ENCODE assay signal across 7 cellular contexts in genomic region chr11:57458410-57459111, GRCh38. TPM values are rescaled to one million over a fixed set of nuclear protein-coding genes. Genes with fewer than 3 reads are reported as not detected.
DNase-seq lines count a peak whose midpoint lies in the region; ATAC-seq and TF ChIP-seq lines count a peak whose summit lies in the region.

No MANE protein-coding gene starts in this region.

- no peak overlapping the region for H3K27ac Mint-ChIP-seq in activated CD4-positive, alpha-beta memory T cell treated with anti-CD3 and anti-CD28 coated beads, Interleukin-2, amount 10 ng/mL, durations not matched to agents 7 days and 5 days
- H3K27ac Mint-ChIP-seq in nephron: no peak overlapping the region

- CTCF ChIA-PET in activated CD4-positive, alpha-beta memory T cell treated with anti-CD3 and anti-CD28 coated beads, Interleukin-2, amount 10 ng/mL, durations not matched to agents 7 days and 5 days (lab: Charles Lee): interaction anchor here (0.6 to 7.7 kb wide), 38 partner anchors 11 to 256 kb away, joined by 3 to 102 read pairs (median 8); partner anchors contain the start of genes SLC43A1, SLC43A3, SSRP1 and TIMM10

- H3K27me3 ChIP-seq in MM.1S (replicated peaks; ENCODE audit: insufficient read depth, low read length) (peaks cover 13% of the 10 kb centered on the region), esophagus squamous epithelium (peaks cover 0 to 63% (median 3%) of the 10 kb centered on the region in 4 donors), upper lobe of left lung (peaks cover 0 to 38% (median 15%) of the 10 kb centered on the region in 4 donors)

- H3K27ac ChIP-seq in MM.1S (ENCODE audit: low read length) (no peak overlapping the region), esophagus squamous epithelium (peak overlapping the region in 2 of 4 donors; percentile 5 to 6), upper lobe of left lung (peak overlapping the region in 1 of 4 donors; percentile 31)

- POLR2A ChIA-PET in activated CD4-positive, alpha-beta memory T cell treated with anti-CD3 and anti-CD28 coated beads, Interleukin-2, amount 10 ng/mL, durations not matched to agents 7 days and 5 days (lab: Charles Lee): interaction anchor here (0.6 to 0.8 kb wide), 3 partner anchors 31 to 71 kb away, joined by 3 to 5 read pairs (median 3); no protein-coding TSS in a partner anchor

- H3K36me3 Mint-ChIP-seq in activated CD4-positive, alpha-beta memory T cell treated with anti-CD3 and anti-CD28 coated beads, Interleukin-2, amount 10 ng/mL, durations not matched to agents 7 days and 5 days (ENCODE audit: low read depth): no peaks in the 10 kb centered on the region
- H3K36me3 Mint-ChIP-seq in nephron (ENCODE audit: low read depth): no peaks in the 10 kb centered on the region

- peaks cover 17% of the 10 kb centered on the region for H3K4me1 ChIP-seq in MM.1S (ENCODE audit: low read length)
- H3K4me1 ChIP-seq in esophagus squamous epithelium: peaks cover 37 to 46% (median 40%) of the 10 kb centered on the region in 3 donors
- peaks cover 39 to 44% (median 40%) of the 10 kb centered on the region in 4 donors for H3K4me1 ChIP-seq in upper lobe of left lung

- TF ChIP-seq POLR2A in esophagus squamous epithelium (IDR thresholded peaks at IDR 0.05) (no peak), upper lobe of left lung (IDR thresholded peaks at IDR 0.05) (no peak)

- 0 out of 2 replicates have a peak, but pooled peaks cover 3% of the 10 kb centered on the region for H3F3A ChIP-seq in MM.1S (ENCODE audit: insufficient read depth, low read length)

- ATAC-seq in upper lobe of left lung (ENCODE audit: low FRiP score in 2 of 2): peak in 1 of 2 donors; percentile 73
- ATAC-seq in HG03378 (IDR thresholded peaks at IDR 0.05; ENCODE audit: unreplicated experiment): no peak

- DNase-seq in GM12864 (ENCODE audit: low read depth) (no peak), MM.1S (no peak), esophagus squamous epithelium (lab: John Stamatoyannopoulos, UW) (no peak), upper lobe of left lung (peak; percentile 47 to 84)
- no peak for DNase-seq in activated CD4-positive, alpha-beta memory T cell treated with anti-CD3 and anti-CD28 coated beads, Interleukin-2, amount 10 ng/mL, durations not matched to agents 7 days and 5 days

- no peaks in the 10 kb centered on the region for H3K79me2 ChIP-seq in MM.1S (ENCODE audit: low read length)

- H3K4me2 ChIP-seq in MM.1S (ENCODE audit: low read depth, low read length): peak overlapping the region; percentile 96

- H3K4me3 ChIP-seq in GM12864 (ENCODE audit: low read depth, low read length) (peak overlapping the region; percentile 14), MM.1S (ENCODE audit: low read length) (peak overlapping the region; percentile 71), esophagus squamous epithelium (peak overlapping the region; percentile 6 to 72 (median 44)), upper lobe of left lung (peak overlapping the region; percentile 13 to 56 (median 50))

- no peaks in the 10 kb centered on the region for H3K9me3 Mint-ChIP-seq in activated CD4-positive, alpha-beta memory T cell treated with anti-CD3 and anti-CD28 coated beads, Interleukin-2, amount 10 ng/mL, durations not matched to agents 7 days and 5 days
- no peaks in the 10 kb centered on the region for H3K9me3 Mint-ChIP-seq in nephron

- H3K9me3 ChIP-seq in MM.1S (replicated peaks; ENCODE audit: insufficient read depth, low read length): no peaks in the 10 kb centered on the region
- H3K9me3 ChIP-seq in esophagus squamous epithelium: no peaks in the 10 kb centered on the region
- no peaks in the 10 kb centered on the region for H3K9me3 ChIP-seq in upper lobe of left lung

- intact Hi-C loops in esophagus squamous epithelium (cut with DNase I): loop anchor here (5.0 kb wide), 1 partner anchor 64 kb away; no protein-coding TSS in a partner anchor

- TF ChIP-seq EP300 in upper lobe of left lung (IDR thresholded peaks at IDR 0.05): no peak

- no peaks in the 10 kb centered on the region for H3K9me2 ChIP-seq in MM.1S (replicated peaks; ENCODE audit: insufficient read depth, low read length)

- H3K27me3 Mint-ChIP-seq in activated CD4-positive, alpha-beta memory T cell treated with anti-CD3 and anti-CD28 coated beads, Interleukin-2, amount 10 ng/mL, durations not matched to agents 7 days and 5 days: peaks cover 49% of the 10 kb centered on the region
- H3K27me3 Mint-ChIP-seq in nephron (ENCODE audit: low read depth): peaks cover 86% of the 10 kb centered on the region

- no peaks in the 10 kb centered on the region for H4K20me1 ChIP-seq in MM.1S (ENCODE audit: insufficient read depth, low read length)

- TF ChIP-seq CTCF in GM12864 (IDR thresholded peaks at IDR 0.05; ENCODE audit: low read depth, low read length, missing control alignments): peak; percentile 77
- peak; percentile 83 for TF ChIP-seq CTCF in MM.1S (IDR thresholded peaks at IDR 0.05; ENCODE audit: low read length)
- peak; percentile 63 to 82 (median 76) for TF ChIP-seq CTCF in esophagus squamous epithelium (IDR thresholded peaks at IDR 0.05)
- TF ChIP-seq CTCF in nephron (IDR thresholded peaks at IDR 0.05; ENCODE audit: unreplicated experiment in 3 of 3): peak; percentile 77 to 89 (median 85)
- peak; percentile 54 to 88 (median 70) for TF ChIP-seq CTCF in upper lobe of left lung (IDR thresholded peaks at IDR 0.05)

- 0 to 2% methylated on average over 15 to 20 of the region's 41 CpGs for WGBS in esophagus squamous epithelium, 2 donors
- 1 to 2% methylated on average over 24 to 33 of the region's 41 CpGs for WGBS in upper lobe of left lung, 2 donors

- H3K9ac ChIP-seq in MM.1S (ENCODE audit: low read length): peak overlapping the region; percentile 9; the same call in 1 of the 2 replicates

- H2AFZ ChIP-seq in MM.1S (ENCODE audit: low read length): peak overlapping the region; percentile 91

- peaks cover 32% of the 10 kb centered on the region for H3K4me1 Mint-ChIP-seq in activated CD4-positive, alpha-beta memory T cell treated with anti-CD3 and anti-CD28 coated beads, Interleukin-2, amount 10 ng/mL, durations not matched to agents 7 days and 5 days
- peaks cover 37% of the 10 kb centered on the region for H3K4me1 Mint-ChIP-seq in nephron

- peak overlapping the region; percentile 70 for H3K4me3 Mint-ChIP-seq in activated CD4-positive, alpha-beta memory T cell treated with anti-CD3 and anti-CD28 coated beads, Interleukin-2, amount 10 ng/mL, durations not matched to agents 7 days and 5 days
- H3K4me3 Mint-ChIP-seq in nephron: peak overlapping the region; percentile 81 to 83 (median 82)

- H3K36me3 ChIP-seq in MM.1S (replicated peaks; ENCODE audit: insufficient read depth, low read length): no peaks in the 10 kb centered on the region
- H3K36me3 ChIP-seq in esophagus squamous epithelium: no peaks in the 10 kb centered on the region
- H3K36me3 ChIP-seq in upper lobe of left lung: no peaks in the 10 kb centered on the region

RNA-seq across cellular contexts. Expression of gene RTN4RL2, which starts 1.8 kb away (rescaled TPM):
- under 1 TPM; 0.35 to 0.50 TPM for total RNA-seq in activated CD4-positive, alpha-beta memory T cell treated with anti-CD3 and anti-CD28 coated beads, Interleukin-2, amount 10 ng/mL, durations not matched to agents 7 days and 5 days
- 1 to 10 TPM in 2 of 4 donors, under 1 TPM in 2; 0.66 to 1.1 (median 0.90) TPM for total RNA-seq in esophagus squamous epithelium
- 1 to 10 TPM in 5 of 6 donors, not detected in 1; 1.1 to 4.1 (median 2.0) TPM for total RNA-seq in upper lobe of left lung

RNA-seq across cellular contexts. Expression of gene SLC43A3, which starts 31.6 kb away (rescaled TPM):
- 100 to 1,000 TPM in 1 of 2 experiments, 10 to 100 TPM in 1; 94.5 to 101 TPM for total RNA-seq in activated CD4-positive, alpha-beta memory T cell treated with anti-CD3 and anti-CD28 coated beads, Interleukin-2, amount 10 ng/mL, durations not matched to agents 7 days and 5 days
- 10 to 100 TPM; 54.1 to 90.9 (median 75.6) TPM for total RNA-seq in esophagus squamous epithelium
- total RNA-seq in upper lobe of left lung: 100 to 1,000 TPM in 4 of 6 donors, 10 to 100 TPM in 2; 61.6 to 177 (median 118) TPM

RNA-seq across cellular contexts. Expression of gene SLC43A1, which starts 56.9 kb away (rescaled TPM):
- total RNA-seq in activated CD4-positive, alpha-beta memory T cell treated with anti-CD3 and anti-CD28 coated beads, Interleukin-2, amount 10 ng/mL, durations not matched to agents 7 days and 5 days: 10 to 100 TPM; 29.9 to 31.7 TPM
- total RNA-seq in esophagus squamous epithelium (10 to 100 TPM in 1 of 4 donors, 1 to 10 TPM in 3; 1.8 to 11.4 (median 4.1) TPM), upper lobe of left lung (10 to 100 TPM in 5 of 6 donors, 1 to 10 TPM in 1; 7.1 to 72.3 (median 13.9) TPM)

Comparison
In these comparisons a context has a peak if more than half of its experiments do, and no peak if none do; other contexts are left out.
1. DNase-seq: peak in upper lobe of left lung (2 of 2); none in GM12864 (single experiment), MM.1S (single experiment), activated CD4-positive, alpha-beta memory T cell treated with anti-CD3 and anti-CD28 coated beads, Interleukin-2, amount 10 ng/mL, durations not matched to agents 7 days and 5 days (single experiment) and esophagus squamous epithelium (single experiment).
2. H3K4me3 ChIP-seq: peak in every context shown above with its lines; median percentile 71 in MM.1S; 50 in upper lobe of left lung; 44 in esophagus squamous epithelium; 14 in GM12864.
3. Peak in every context shown above with its lines, with median percentiles within 50 percentile points of each other: CTCF ChIP-seq.